ENCODE assay signal across 3 cellular contexts in the genomic region with DNA sequence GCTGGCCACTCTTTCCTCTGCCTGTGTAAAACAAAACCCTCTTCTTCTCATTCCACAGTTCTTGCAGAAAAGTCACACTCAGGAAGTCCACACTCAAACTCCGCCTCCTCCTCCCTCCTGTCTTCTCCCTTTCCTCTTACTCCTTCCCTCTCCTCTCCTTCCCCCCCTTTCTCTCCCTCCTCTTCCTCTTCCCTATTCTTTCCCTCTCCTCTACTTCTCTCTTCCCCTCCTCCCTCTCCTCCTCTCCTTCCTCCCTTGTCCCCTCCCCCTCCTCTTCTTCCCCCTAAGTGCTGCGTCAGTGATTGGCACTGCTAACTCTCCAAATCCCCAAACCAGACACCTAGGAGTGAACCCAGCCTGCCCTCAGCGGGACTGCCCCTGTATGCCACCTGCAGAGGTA.
TF ChIP-seq lines count a peak whose summit lies in the region.

No MANE protein-coding gene starts in this region.

TF ChIP-seq in HepG2, 621 proteins besides CTCF, POLR2A, EP300 and RAD21:
- peak; percentile 61 for TF ChIP-seq PCBP2 (optimal IDR thresholded peaks at IDR 0.05; ENCODE audit: low read depth, low read length, poor library complexity, severe bottlenecking)
- TF ChIP-seq, protein P1, sequence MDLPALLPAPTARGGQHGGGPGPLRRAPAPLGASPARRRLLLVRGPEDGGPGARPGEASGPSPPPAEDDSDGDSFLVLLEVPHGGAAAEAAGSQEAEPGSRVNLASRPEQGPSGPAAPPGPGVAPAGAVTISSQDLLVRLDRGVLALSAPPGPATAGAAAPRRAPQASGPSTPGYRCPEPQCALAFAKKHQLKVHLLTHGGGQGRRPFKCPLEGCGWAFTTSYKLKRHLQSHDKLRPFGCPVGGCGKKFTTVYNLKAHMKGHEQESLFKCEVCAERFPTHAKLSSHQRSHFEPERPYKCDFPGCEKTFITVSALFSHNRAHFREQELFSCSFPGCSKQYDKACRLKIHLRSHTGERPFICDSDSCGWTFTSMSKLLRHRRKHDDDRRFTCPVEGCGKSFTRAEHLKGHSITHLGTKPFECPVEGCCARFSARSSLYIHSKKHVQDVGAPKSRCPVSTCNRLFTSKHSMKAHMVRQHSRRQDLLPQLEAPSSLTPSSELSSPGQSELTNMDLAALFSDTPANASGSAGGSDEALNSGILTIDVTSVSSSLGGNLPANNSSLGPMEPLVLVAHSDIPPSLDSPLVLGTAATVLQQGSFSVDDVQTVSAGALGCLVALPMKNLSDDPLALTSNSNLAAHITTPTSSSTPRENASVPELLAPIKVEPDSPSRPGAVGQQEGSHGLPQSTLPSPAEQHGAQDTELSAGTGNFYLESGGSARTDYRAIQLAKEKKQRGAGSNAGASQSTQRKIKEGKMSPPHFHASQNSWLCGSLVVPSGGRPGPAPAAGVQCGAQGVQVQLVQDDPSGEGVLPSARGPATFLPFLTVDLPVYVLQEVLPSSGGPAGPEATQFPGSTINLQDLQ (CRISPR knock-in tag; IDR thresholded peaks at IDR 0.05), result no peak
- TF ChIP-seq ZSCAN22 (CRISPR knock-in tag; IDR thresholded peaks at IDR 0.05), result no peak

TF ChIP-seq in H1, 55 proteins besides CTCF, POLR2A, EP300 and RAD21:
- TF ChIP-seq KDM1A (IDR thresholded peaks at IDR 0.05; ENCODE audit: borderline replicate concordance, low read length), result no peak
- TF ChIP-seq GABPA (IDR thresholded peaks at IDR 0.05; ENCODE audit: borderline replicate concordance, insufficient read depth, low read length), result no peak
- no peak for TF ChIP-seq HDAC2 (IDR thresholded peaks at IDR 0.05; ENCODE audit: borderline replicate concordance in 1 of 2, low read depth in 2 of 2, low read length in 2 of 2)
- no peak for TF ChIP-seq KDM5A (IDR thresholded peaks at IDR 0.05; ENCODE audit: low read length)
- TF ChIP-seq RFX5 (IDR thresholded peaks at IDR 0.05; ENCODE audit: borderline replicate concordance, low read depth, low read length), result no peak
- no peak for TF ChIP-seq NRF1 (IDR thresholded peaks at IDR 0.05; ENCODE audit: low read depth, low read length)
- TF ChIP-seq SIRT6 (IDR thresholded peaks at IDR 0.05; ENCODE audit: low read length), result no peak
- no peak for TF ChIP-seq POU5F1 (IDR thresholded peaks at IDR 0.05; ENCODE audit: low read depth, low read length)
- no peak for TF ChIP-seq CHD1 (IDR thresholded peaks at IDR 0.05; ENCODE audit: low read depth, low read length)
- no peak for TF ChIP-seq SP2 (IDR thresholded peaks at IDR 0.05; ENCODE audit: low read length)
- no peak for TF ChIP-seq SUZ12 (IDR thresholded peaks at IDR 0.05; ENCODE audit: low read length)
- no peak for TF ChIP-seq CHD2 (IDR thresholded peaks at IDR 0.05; ENCODE audit: low read length)
- no peak for TF ChIP-seq NANOG (IDR thresholded peaks at IDR 0.05; ENCODE audit: insufficient read depth, low read depth, low read length, poor library complexity, severe bottlenecking)

TF ChIP-seq in GM23338, 12 proteins besides CTCF, POLR2A, EP300 and RAD21:
- TF ChIP-seq NANOG (IDR thresholded peaks at IDR 0.05; ENCODE audit: borderline replicate concordance) (no peak), ETS1 (IDR thresholded peaks at IDR 0.05) (no peak), STAT1 (IDR thresholded peaks at IDR 0.05; ENCODE audit: unreplicated experiment) (no peak)
